26 cellular contexts compared by ENCODE assay signal in the genomic region with DNA sequence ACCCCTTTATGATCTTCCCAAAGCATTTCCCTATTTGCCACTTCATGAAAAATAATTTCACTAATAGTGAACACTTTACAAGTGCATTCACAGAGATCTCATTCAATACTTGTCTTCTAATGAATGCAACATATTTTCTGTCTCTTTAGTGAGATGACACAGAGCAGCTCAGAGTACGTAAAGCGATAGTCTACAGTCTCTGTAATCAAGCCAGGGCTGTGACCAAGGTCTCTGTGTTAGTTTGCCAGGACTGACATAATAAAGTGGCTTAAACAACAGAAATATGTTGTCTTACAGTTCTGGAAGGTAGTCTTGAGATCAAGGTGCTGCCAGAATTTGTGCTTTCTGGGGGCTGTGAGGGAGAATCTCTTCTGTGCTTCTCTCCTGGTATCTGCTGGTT.
"Had no signal": no experiment of that assay in that cellular context is flagged by ENCODE, and none has a peak within 500 bp of the region (broad histone marks: within the 10 kb centered on the region; RNA-seq: fewer than 3 reads in every experiment).

No MANE protein-coding gene starts in this region.

- H3K27me3 ChIP-seq: hepatocyte, pancreas, sigmoid colon, stomach, suprapubic skin, tibial artery, upper lobe of right lung had no signal

- FAIRE-seq: pancreas, small intestine, urothelium cell line had no signal

- H3K4me2 ChIP-seq: hepatocyte had no signal

- H3K4me3 ChIP-seq: hepatocyte, left ventricle myocardium inferior, lung, mucosa of descending colon, pancreas, prostate gland, sigmoid colon, stomach, suprapubic skin, thoracic aorta, tibial artery, upper lobe of right lung had no signal

- H3K9me3 ChIP-seq: left ventricle myocardium inferior, mucosa of descending colon, pancreas, prostate gland, sigmoid colon, stomach, suprapubic skin, thoracic aorta, tibial artery, upper lobe of right lung had no signal

- DNase-seq: islet precursor cell; left ventricle myocardium inferior; midbrain; mucosa of descending colon; naive thymus-derived CD4-positive, alpha-beta T cell; pancreas; posterior cingulate gyrus; retina; right cardiac atrium; sigmoid colon; small intestine; stimulated activated CD4-positive, alpha-beta T cell treated with anti-CD3 and anti-CD28 coated beads, Interleukin-2, amount 100 ng/mL, for 24 hours; stimulated activated CD4-positive, alpha-beta T cell treated with anti-CD3 and anti-CD28 coated beads, Interleukin-4, amount 100 ng/mL, for 1 hour; stimulated activated naive B cell treated with anti-CD40 and anti-IgM and Interleukin-4, amounts not matched to agents 10 μg/mL and 1 μg/mL and 100 μg/mL, for 72 hours; stimulated activated naive CD8-positive, alpha-beta T cell treated with anti-CD3 and anti-CD28 coated beads, Interleukin-15, Interleukin-2, amounts not matched to agents 100 U/mL and 50 U/mL, for 24 hours; stomach; tibial artery; trophoblast cell; upper lobe of right lung had no signal

- ATAC-seq: mucosa of descending colon; naive thymus-derived CD4-positive, alpha-beta T cell; natural killer cell treated with Interleukin-12 subunit alpha and Interleukin-12 subunit beta and Interleukin-15 and Interleukin-18, amount 100 ng/mL, for 72 hours; pancreas; right cardiac atrium; stimulated activated naive B cell treated with anti-CD40 and anti-IgM and Interleukin-4, amounts not matched to agents 10 μg/mL and 1 μg/mL and 100 μg/mL, for 72 hours; stimulated activated naive CD8-positive, alpha-beta T cell treated with anti-CD3 and anti-CD28 coated beads, Interleukin-15, Interleukin-2, amounts not matched to agents 100 U/mL and 50 U/mL, for 24 hours; upper lobe of right lung had no signal

- H3K79me2 ChIP-seq: hepatocyte had no signal

- H2AFZ ChIP-seq: hepatocyte had no signal

- H3K4me1 ChIP-seq: prostate gland, sigmoid colon, suprapubic skin had no signal

- H3K27ac ChIP-seq: hepatocyte, left ventricle myocardium inferior, pancreas, prostate gland, sigmoid colon, suprapubic skin, upper lobe of right lung had no signal

- H3K36me3 ChIP-seq: left ventricle myocardium inferior, pancreas, prostate gland, sigmoid colon, stomach, suprapubic skin, thoracic aorta, tibial artery, upper lobe of right lung had no signal
